In the genomic region with DNA sequence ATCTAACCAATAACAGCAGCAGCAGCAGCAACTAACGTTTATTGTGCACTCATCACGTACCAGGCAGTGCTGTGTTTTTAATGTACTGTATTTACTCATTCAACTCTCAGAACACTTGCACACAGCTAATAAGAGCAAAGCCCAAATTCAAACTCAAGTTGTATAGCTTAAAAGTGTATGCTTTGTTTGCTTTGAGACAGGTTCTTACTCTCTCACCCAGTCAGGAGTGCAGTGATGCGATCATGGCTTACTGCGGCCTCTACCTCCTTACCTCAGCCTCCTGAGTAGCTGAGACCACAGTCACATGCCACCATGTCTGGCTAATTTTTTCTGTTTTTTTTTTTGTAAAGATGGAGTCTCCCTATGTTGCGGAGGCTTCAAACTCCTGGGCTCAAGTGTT, we compare ENCODE assay signal across 27 cellular contexts.
A peak's percentile ranks its signal among the peaks of the same experiment; 100 is the strongest.
DNase-seq lines count a peak whose midpoint lies in the region; ATAC-seq lines count a peak whose summit lies in the region.
"Had no signal": no experiment of that assay in that cellular context is flagged by ENCODE, and none has a peak within 500 bp of the region (broad histone marks: within the 10 kb centered on the region; RNA-seq: fewer than 3 reads in every experiment).

No MANE protein-coding gene starts in this region.

- H3K4me1 ChIP-seq in naive thymus-derived CD4-positive, alpha-beta T cell (ENCODE audit: control insufficient read depth in 2 of 2, insufficient read depth in 2 of 2, low read length in 2 of 2), result no peaks in the 10 kb centered on the region
- H3K4me1 ChIP-seq: BLaER1, SJCRH30 had no signal

- peaks cover 6 to 17% (median 11%) of the 10 kb centered on the region in 7 donors for H3K4me1 Mint-ChIP-seq in naive thymus-derived CD4-positive, alpha-beta T cell

- no peaks in the 10 kb centered on the region for H3K27me3 ChIP-seq in naive thymus-derived CD4-positive, alpha-beta T cell (ENCODE audit: control insufficient read depth in 2 of 2, insufficient read depth in 2 of 2, low read length in 2 of 2)
- H3K27me3 ChIP-seq: BLaER1, Peyer's patch, SJCRH30 had no signal

- no peak overlapping the region for H3K27ac Mint-ChIP-seq in naive thymus-derived CD4-positive, alpha-beta T cell
- H3K27ac Mint-ChIP-seq: CD4-positive, alpha-beta T cell; T-cell had no signal

- peaks cover 0 to 23% (median 5%) of the 10 kb centered on the region in 5 donors for H3K36me3 Mint-ChIP-seq in naive thymus-derived CD4-positive, alpha-beta T cell

- H3K4me3 ChIP-seq in naive thymus-derived CD4-positive, alpha-beta T cell (ENCODE audit: low read length), result no peak overlapping the region
- H3K4me3 ChIP-seq: BLaER1, K562, Peyer's patch, SJCRH30 had no signal

- no peaks in the 10 kb centered on the region for H3K27me3 Mint-ChIP-seq in naive thymus-derived CD4-positive, alpha-beta T cell
- H3K27me3 Mint-ChIP-seq: CD4-positive, alpha-beta T cell; T-cell had no signal

- intact Hi-C loops in naive thymus-derived CD4-positive, alpha-beta T cell (cut with micrococcal nuclease), result no loop called here

- no peak overlapping the region for H3K27ac ChIP-seq in naive thymus-derived CD4-positive, alpha-beta T cell (ENCODE audit: low read depth, low read length)
- H3K27ac ChIP-seq: 22Rv1, BLaER1, HL-60, Peyer's patch, SJCRH30 had no signal

- H3K36me3 ChIP-seq in naive thymus-derived CD4-positive, alpha-beta T cell (ENCODE audit: control insufficient read depth in 2 of 3, insufficient read depth in 3 of 3, low read length in 3 of 3), result no peaks in the 10 kb centered on the region
- H3K36me3 ChIP-seq: Peyer's patch, SJCRH30 had no signal

- DNase-seq in DMS 273 (lab: John Stamatoyannopoulos, UW; ENCODE audit: unreplicated experiment) (peak; percentile 22), DMS 273 treated with DMSO at 0.1 percent for 48 hours (lab: John Stamatoyannopoulos, UW) (no peak), DMS79 treated with DMSO at 0.1 percent for 48 hours (lab: John Stamatoyannopoulos, UW) (peak; percentile 31), NCI-H510A (lab: John Stamatoyannopoulos, UW) (peak; percentile 26), iris pigment epithelial cell (ENCODE audit: low read depth) (peak; percentile 7)
- DNase-seq in naive thymus-derived CD4-positive, alpha-beta T cell, result no peak
- no peak for DNase-seq in activated effector memory CD4-positive, alpha-beta T cell treated with anti-CD3 and anti-CD28 coated beads, Interleukin-2, amount 50 U/mL, for 16 hours
- DNase-seq: ACHN; CD4-positive, alpha-beta T cell; COR-L47; DMS153; GDM1; MM.1S; NCI-H1048; NCI-H1436 treated with DMSO at 0.1 percent for 48 hours; NCI-H2029 treated with DMSO at 0.1 percent for 48 hours; NCI-H2171; NCI-H69; Peyer's patch; SJCRH30; T-cell had no signal

- ATAC-seq in naive thymus-derived CD4-positive, alpha-beta T cell, result no peak
- ATAC-seq in HG03108 (IDR thresholded peaks at IDR 0.05; ENCODE audit: unreplicated experiment), result no peak
- ATAC-seq: HepG2, K562, T-cell had no signal

- no peaks in the 10 kb centered on the region for H3K9me3 Mint-ChIP-seq in naive thymus-derived CD4-positive, alpha-beta T cell
- H3K9me3 Mint-ChIP-seq: CD4-positive, alpha-beta T cell; T-cell had no signal

- H3K9me3 ChIP-seq in naive thymus-derived CD4-positive, alpha-beta T cell (ENCODE audit: control insufficient read depth in 2 of 3, low read length in 3 of 3), result no peaks in the 10 kb centered on the region
- H3K9me3 ChIP-seq: BLaER1, Peyer's patch, SJCRH30 had no signal

- CTCF ChIA-PET in naive thymus-derived CD4-positive, alpha-beta T cell (lab: Charles Lee), result no interaction called here

- no peak overlapping the region for H3K4me3 Mint-ChIP-seq in naive thymus-derived CD4-positive, alpha-beta T cell
- H3K4me3 Mint-ChIP-seq: CD4-positive, alpha-beta T cell; T-cell had no signal

- POLR2A ChIA-PET in naive thymus-derived CD4-positive, alpha-beta T cell (lab: Charles Lee), result no interaction called here

Comparison
In these comparisons a context has a peak if more than half of its experiments do, and no peak if none do; other contexts are left out.
1. DNase-seq: peak in DMS 273 (single experiment), DMS79 treated with DMSO at 0.1 percent for 48 hours (single experiment), NCI-H510A (single experiment) and iris pigment epithelial cell (single experiment); none in DMS 273 treated with DMSO at 0.1 percent for 48 hours (single experiment), naive thymus-derived CD4-positive, alpha-beta T cell (0 of 9) and activated effector memory CD4-positive, alpha-beta T cell treated with anti-CD3 and anti-CD28 coated beads, Interleukin-2, amount 50 U/mL, for 16 hours (single experiment).